14 cellular contexts compared by ENCODE assay signal in the genomic region with DNA sequence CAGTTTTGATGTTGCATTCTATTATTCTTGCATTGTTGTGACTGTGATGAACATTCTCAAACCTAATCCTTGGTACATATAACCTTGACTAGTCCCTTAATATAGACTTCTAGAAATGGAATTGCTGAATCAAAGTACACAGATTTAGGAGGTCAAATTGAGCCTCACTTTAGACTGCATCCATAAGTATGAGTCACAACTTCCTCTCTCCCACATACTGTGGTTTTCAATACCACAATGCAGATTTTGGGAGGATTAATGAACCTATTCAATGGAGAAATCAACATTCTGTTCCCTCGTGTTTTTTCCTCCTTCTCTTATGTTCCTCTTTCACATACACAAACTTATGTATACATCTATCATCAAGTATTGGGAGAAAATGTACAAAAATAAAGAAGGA.
A peak's percentile ranks its signal among the peaks of the same experiment; 100 is the strongest.
DNase-seq lines count a peak whose midpoint lies in the region; ATAC-seq and TF ChIP-seq lines count a peak whose summit lies in the region.
"Had no signal": no experiment of that assay in that cellular context is flagged by ENCODE, and none has a peak within 500 bp of the region (broad histone marks: within the 10 kb centered on the region; RNA-seq: fewer than 3 reads in every experiment).

No MANE protein-coding gene starts in this region.

- TF ChIP-seq CTCF in brain microvascular endothelial cell (IDR thresholded peaks at IDR 0.05; ENCODE audit: low read depth, low read length, missing control alignments) (no peak), body of pancreas (IDR thresholded peaks at IDR 0.05) (no peak)

- H3K36me3 ChIP-seq in brain microvascular endothelial cell (replicated peaks) (no peaks in the 10 kb centered on the region), body of pancreas (replicated peaks in 1 of 2; ENCODE audit: insufficient read depth in 1 of 2, low read depth in 2 of 2) (no peaks in the 10 kb centered on the region)
- H3K36me3 ChIP-seq: HAP-1, lower lobe of right lung had no signal

- intact Hi-C loops in body of pancreas (cut with DNase I), result no loop called here

- 9 to 16% methylated on average over 1 of the region's 1 CpG for WGBS in body of pancreas, 2 donors

- no peaks in the 10 kb centered on the region for H3K27me3 ChIP-seq in brain microvascular endothelial cell (replicated peaks)
- H3K27me3 ChIP-seq in body of pancreas, result no peaks in the 10 kb centered on the region

- no peaks in the 10 kb centered on the region for H3K4me1 ChIP-seq in body of pancreas
- H3K4me1 ChIP-seq: lower lobe of right lung, parathyroid adenoma had no signal

- ATAC-seq in GM18868 (IDR thresholded peaks at IDR 0.05; ENCODE audit: unreplicated experiment) (no peak), body of pancreas (no peak), HG02885 (IDR thresholded peaks at IDR 0.05; ENCODE audit: poor library complexity, unreplicated experiment) (no peak)
- ATAC-seq: lower lobe of right lung had no signal

- H3K9me3 ChIP-seq in body of pancreas, result no peaks in the 10 kb centered on the region
- H3K9me3 ChIP-seq: HAP-1, lower lobe of right lung had no signal

- TF ChIP-seq POLR2A in body of pancreas (IDR thresholded peaks at IDR 0.05), result no peak

- H3K27ac ChIP-seq in brain microvascular endothelial cell (peak overlapping the region; percentile 35), body of pancreas (no peak overlapping the region)
- H3K27ac ChIP-seq: lower lobe of right lung, parathyroid adenoma had no signal

- DNase-seq in EL (peak; percentile 72), MV-4-11 (lab: John Stamatoyannopoulos, UW) (peak; percentile 87), brain microvascular endothelial cell (peak; percentile 47), lung microvascular endothelial cell (ENCODE audit: low read depth in 2 of 2) (peak; percentile 35 to 72), body of pancreas (no peak), NCI-H82 treated with DMSO at 0.1 percent for 48 hours (lab: John Stamatoyannopoulos, UW; ENCODE audit: unreplicated experiment) (no peak)
- DNase-seq: activated CD4-positive, alpha-beta T cell treated with anti-CD3 and anti-CD28 coated beads, Interleukin-2, amount 10 ng/mL, durations not matched to agents 7 days and 5 days; lower lobe of right lung; NCI-H510A; stimulated activated naive B cell treated with anti-CD40 and anti-IgM and Interleukin-4, amounts not matched to agents 10 μg/mL and 1 μg/mL and 100 μg/mL, for 72 hours had no signal

- in situ Hi-C loops in brain microvascular endothelial cell (cut with HindIII; ENCODE audit: low pct_ligation_motif_present, low sequenced_read_pairs), result no loop called here

- H3K4me3 ChIP-seq in brain microvascular endothelial cell (ENCODE audit: low read depth, low read length) (no peak overlapping the region), body of pancreas (no peak overlapping the region)
- H3K4me3 ChIP-seq: HAP-1, lower lobe of right lung had no signal

Comparison
In these comparisons a context has a peak if more than half of its experiments do, and no peak if none do; other contexts are left out.
1. DNase-seq: peak in EL (single experiment), MV-4-11 (single experiment), brain microvascular endothelial cell (single experiment) and lung microvascular endothelial cell (2 of 2); none in body of pancreas (0 of 4) and NCI-H82 treated with DMSO at 0.1 percent for 48 hours (single experiment).